Comparison of ENCODE assay signal across 29 cellular contexts in the genomic region with DNA sequence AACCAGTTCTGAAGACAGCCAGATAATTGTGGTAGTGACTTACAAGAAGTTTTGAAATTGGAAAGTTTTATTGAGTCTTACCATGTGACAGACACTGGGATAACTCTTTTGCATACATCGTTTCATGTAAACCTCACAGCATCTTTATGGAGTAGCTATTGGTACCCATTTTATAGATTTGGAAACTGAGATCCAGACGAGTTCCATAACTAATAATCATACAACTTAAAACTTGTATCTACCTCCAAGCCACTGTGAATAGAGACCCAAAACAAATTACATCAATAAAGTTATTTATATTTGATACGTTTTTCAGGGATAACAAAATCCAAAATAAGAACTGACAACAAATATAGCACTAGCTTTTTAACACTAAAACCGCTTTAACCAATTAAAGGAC. TPM values are rescaled to one million over a fixed set of nuclear protein-coding genes. Genes with fewer than 3 reads are reported as not detected.
DNase-seq lines count a peak whose midpoint lies in the region; ATAC-seq and TF ChIP-seq lines count a peak whose summit lies in the region.
"Had no signal": no experiment of that assay in that cellular context is flagged by ENCODE, and none has a peak within 500 bp of the region (broad histone marks: within the 10 kb centered on the region; RNA-seq: fewer than 3 reads in every experiment).

No MANE protein-coding gene starts in this region.

- POLR2A ChIA-PET in activated CD4-positive, alpha-beta T cell treated with anti-CD3 and anti-CD28 coated beads for 36 hours (lab: Charles Lee) = no interaction called here

- H3K9me3 Mint-ChIP-seq in activated CD4-positive, alpha-beta T cell treated with anti-CD3 and anti-CD28 coated beads for 36 hours (ENCODE audit: low read depth) = no peaks in the 10 kb centered on the region
- no peaks in the 10 kb centered on the region for H3K9me3 Mint-ChIP-seq in osteocyte (ENCODE audit: unreplicated experiment)
- H3K9me3 Mint-ChIP-seq in endodermal cell = no peaks in the 10 kb centered on the region
- H3K9me3 Mint-ChIP-seq: CD4-positive, alpha-beta T cell; CD8-positive, alpha-beta T cell had no signal

- no peaks in the 10 kb centered on the region for H3K4me1 Mint-ChIP-seq in activated CD4-positive, alpha-beta T cell treated with anti-CD3 and anti-CD28 coated beads for 36 hours
- H3K4me1 Mint-ChIP-seq in osteocyte (ENCODE audit: unreplicated experiment) = peaks cover 18% of the 10 kb centered on the region
- no peaks in the 10 kb centered on the region for H3K4me1 Mint-ChIP-seq in endodermal cell
- H3K4me1 Mint-ChIP-seq: B cell had no signal

- H3K9me2 ChIP-seq in Loucy (replicated peaks; ENCODE audit: low read depth, low read length) (no peaks in the 10 kb centered on the region), hepatocyte (replicated peaks; ENCODE audit: insufficient read depth) (no peaks in the 10 kb centered on the region)

- H3K27ac ChIP-seq in hepatocyte (peak overlapping the region; percentile 12), right cardiac atrium (ENCODE audit: low read length) (no peak overlapping the region), endodermal cell (ENCODE audit: low read depth, low read length) (no peak overlapping the region)
- H3K27ac ChIP-seq: 22Rv1, A549, C4-2B had no signal

- peaks cover 11% of the 10 kb centered on the region for H3K4me1 ChIP-seq in Loucy (ENCODE audit: insufficient read depth, low read length, poor library complexity, severe bottlenecking)
- H3K4me1 ChIP-seq in hepatocyte (ENCODE audit: insufficient read depth) = no peaks in the 10 kb centered on the region
- no peaks in the 10 kb centered on the region for H3K4me1 ChIP-seq in right cardiac atrium (ENCODE audit: control insufficient read depth, insufficient read depth, low read length)
- H3K4me1 ChIP-seq in endodermal cell (ENCODE audit: control insufficient read depth, insufficient read depth, low read length) = no peaks in the 10 kb centered on the region
- H3K4me1 ChIP-seq: A549, Caco-2 had no signal

- intact Hi-C loops in activated CD4-positive, alpha-beta T cell treated with anti-CD3 and anti-CD28 coated beads for 36 hours (cut with DNase I, micrococcal nuclease) = no loop called here
- intact Hi-C loops in right cardiac atrium (cut with DNase I) = no loop called here

- H3K9ac ChIP-seq in Loucy (ENCODE audit: low read depth, low read length, poor library complexity, severe bottlenecking) (no peak overlapping the region), endodermal cell (ENCODE audit: extremely low read depth, low read length, poor library complexity, severe bottlenecking) (no peak overlapping the region)

- no peak overlapping the region for H3K4me3 ChIP-seq in Loucy (ENCODE audit: low read length, poor library complexity, severe bottlenecking)
- H3K4me3 ChIP-seq in hepatocyte = no peak overlapping the region
- no peak overlapping the region for H3K4me3 ChIP-seq in right cardiac atrium (ENCODE audit: low read length)
- H3K4me3 ChIP-seq in endodermal cell (ENCODE audit: low read length) = no peak overlapping the region
- H3K4me3 ChIP-seq: A549; BLaER1 treated with 17β-estradiol and CSF1 and Interleukin-3, amounts not matched to agents 10 nM and 100 nM; GM12878 had no signal

- H3K4me2 ChIP-seq in Loucy (ENCODE audit: low read depth, low read length, poor library complexity, severe bottlenecking) (peak overlapping the region; percentile 21), hepatocyte (no peak overlapping the region)
- H3K4me2 ChIP-seq: A549 had no signal

- H2AFZ ChIP-seq in Loucy (ENCODE audit: low read length) (no peak overlapping the region), hepatocyte (no peak overlapping the region)

- peaks cover 40% of the 10 kb centered on the region for H3K36me3 Mint-ChIP-seq in activated CD4-positive, alpha-beta T cell treated with anti-CD3 and anti-CD28 coated beads for 36 hours (ENCODE audit: low read depth)
- H3K36me3 Mint-ChIP-seq in osteocyte (ENCODE audit: unreplicated experiment) (peaks cover 51% of the 10 kb centered on the region), endodermal cell (ENCODE audit: low read depth) (peaks cover 59% of the 10 kb centered on the region)

- H3K79me2 ChIP-seq in Loucy (ENCODE audit: insufficient read depth, low read length) (no peaks in the 10 kb centered on the region), hepatocyte (no peaks in the 10 kb centered on the region)

- no peak for ATAC-seq in activated CD4-positive, alpha-beta T cell treated with anti-CD3 and anti-CD28 coated beads for 36 hours
- ATAC-seq in right cardiac atrium = no peak
- ATAC-seq: A549; CD8-positive, alpha-beta T cell; GM12878 had no signal

- DNase-seq in activated CD4-positive, alpha-beta T cell treated with anti-CD3 and anti-CD28 coated beads for 36 hours = no peak
- no peak for DNase-seq in activated CD4-positive, alpha-beta T cell treated with anti-CD3 and anti-CD28 coated beads, Interleukin-2, amount 50 U/mL, for 48 hours
- DNase-seq in hepatocyte (ENCODE audit: low spot score) (no peak), osteocyte (ENCODE audit: extremely low spot score, unreplicated experiment) (no peak), right cardiac atrium (no peak), endodermal cell (no peak), D341Med (ENCODE audit: low spot score) (no peak)
- DNase-seq: AML-193; Caco-2; Calu3; CD4-positive, alpha-beta T cell; CD8-positive, alpha-beta T cell; DMS 273 treated with DMSO at 0.1 percent for 48 hours; DMS153; DMS53; DMS79; DND-41; EL; GDM1 had no signal

- H3K27me3 Mint-ChIP-seq in activated CD4-positive, alpha-beta T cell treated with anti-CD3 and anti-CD28 coated beads for 36 hours = no peaks in the 10 kb centered on the region
- H3K27me3 Mint-ChIP-seq in osteocyte (ENCODE audit: unreplicated experiment) (no peaks in the 10 kb centered on the region), endodermal cell (ENCODE audit: insufficient read depth) (no peaks in the 10 kb centered on the region)
- H3K27me3 Mint-ChIP-seq: B cell; CD4-positive, alpha-beta T cell had no signal

- WGBS in hepatocyte (ENCODE audit: low lambda C conversion rate, missing lambda C conversion rate) = 96% methylated on average over 4 of the region's 4 CpGs
- WGBS in right cardiac atrium = 93% methylated on average over 4 of the region's 4 CpGs
- 92 to 100% methylated on average over 1 to 2 of the region's 4 CpGs for WGBS in endodermal cell (ENCODE audit: insufficient coverage in 1 of 2, insufficient read length in 1 of 2), 2 experiments

- CTCF ChIA-PET in activated CD4-positive, alpha-beta T cell treated with anti-CD3 and anti-CD28 coated beads for 36 hours (lab: Charles Lee) = interaction anchor here (0.7 to 1.2 kb wide), 3 partner anchors 10 to 11 kb away, joined by 3 read pairs; no protein-coding TSS in a partner anchor

- H3K4me3 Mint-ChIP-seq in activated CD4-positive, alpha-beta T cell treated with anti-CD3 and anti-CD28 coated beads for 36 hours = no peak overlapping the region
- H3K4me3 Mint-ChIP-seq in osteocyte (ENCODE audit: unreplicated experiment) (no peak overlapping the region), endodermal cell (no peak overlapping the region)
- H3K4me3 Mint-ChIP-seq: B cell; CD4-positive, alpha-beta T cell; CD8-positive, alpha-beta T cell had no signal

- TF ChIP-seq CTCF in Loucy (conservative IDR thresholded peaks at IDR 0.05; ENCODE audit: low read length) (no peak), hepatocyte (IDR thresholded peaks at IDR 0.05; ENCODE audit: poor library complexity) (no peak), osteocyte (IDR thresholded peaks at IDR 0.05) (no peak), endodermal cell (conservative IDR thresholded peaks at IDR 0.05) (no peak)

- no peaks in the 10 kb centered on the region for H3F3A ChIP-seq in Loucy (ENCODE audit: low read depth)

- H3K36me3 ChIP-seq in Loucy (ENCODE audit: insufficient read depth, low read length) = peaks cover 19% of the 10 kb centered on the region; the same call in 1 of the 2 replicates
- peaks cover 7% of the 10 kb centered on the region for H3K36me3 ChIP-seq in hepatocyte (replicated peaks; ENCODE audit: insufficient read depth, low read depth)
- H3K36me3 ChIP-seq in endodermal cell (ENCODE audit: control insufficient read depth, insufficient read depth, low read length) = peaks cover 71% of the 10 kb centered on the region

- no peaks in the 10 kb centered on the region for H3K9me3 ChIP-seq in Loucy (ENCODE audit: insufficient read depth, low read depth, low read length)
- H3K9me3 ChIP-seq in hepatocyte (ENCODE audit: low read depth) = no peaks in the 10 kb centered on the region
- H3K9me3 ChIP-seq in right cardiac atrium (ENCODE audit: control insufficient read depth, low read length) = no peaks in the 10 kb centered on the region
- H3K9me3 ChIP-seq in endodermal cell (ENCODE audit: control insufficient read depth, low read length) = no peaks in the 10 kb centered on the region
- H3K9me3 ChIP-seq: A549; BLaER1 treated with 17β-estradiol and CSF1 and Interleukin-3, amounts not matched to agents 10 nM and 100 nM; Caco-2 had no signal

- H3K27me3 ChIP-seq in Loucy (ENCODE audit: insufficient read depth, low read length, poor library complexity, severe bottlenecking) (no peaks in the 10 kb centered on the region), hepatocyte (no peaks in the 10 kb centered on the region), right cardiac atrium (ENCODE audit: control insufficient read depth, insufficient read depth) (no peaks in the 10 kb centered on the region), endodermal cell (ENCODE audit: control insufficient read depth, insufficient read depth, low read length, poor library complexity, severe bottlenecking) (no peaks in the 10 kb centered on the region)
- H3K27me3 ChIP-seq: BLaER1 treated with 17β-estradiol and CSF1 and Interleukin-3, amounts not matched to agents 10 nM and 100 nM had no signal

- no peaks in the 10 kb centered on the region for H4K20me1 ChIP-seq in Loucy (ENCODE audit: insufficient read depth, low read length, poor library complexity, severe bottlenecking)
- no peaks in the 10 kb centered on the region for H4K20me1 ChIP-seq in hepatocyte (ENCODE audit: insufficient read depth, poor library complexity, severe bottlenecking)
- H4K20me1 ChIP-seq: BLaER1 treated with 17β-estradiol and CSF1 and Interleukin-3, amounts not matched to agents 10 nM and 100 nM had no signal

- peak overlapping the region; percentile 14 for H3K27ac Mint-ChIP-seq in activated CD4-positive, alpha-beta T cell treated with anti-CD3 and anti-CD28 coated beads for 36 hours
- peak overlapping the region; percentile 19 for H3K27ac Mint-ChIP-seq in osteocyte (ENCODE audit: unreplicated experiment)
- H3K27ac Mint-ChIP-seq in endodermal cell = no peak overlapping the region
- H3K27ac Mint-ChIP-seq: B cell; CD4-positive, alpha-beta T cell; CD8-positive, alpha-beta T cell had no signal

RNA-seq across cellular contexts. Expression of a gene that starts 35.7 kb away (rescaled TPM):
- total RNA-seq in activated CD4-positive, alpha-beta T cell treated with anti-CD3 and anti-CD28 coated beads for 36 hours = 1,000 to 10,000 TPM; 2,310 to 2,803 TPM
- total RNA-seq in hepatocyte = 380 and 421 TPM in 2 replicates
- 727 and 746 TPM in 2 replicates for polyA plus RNA-seq in hepatocyte
- 485 and 491 TPM in 2 replicates for total RNA-seq in osteocyte
- 100 to 1,000 TPM; 224 to 399 (median 321) TPM for total RNA-seq in right cardiac atrium
- polyA plus RNA-seq in right cardiac atrium = 329 TPM
- 100 to 1,000 TPM; 256 to 308 TPM for total RNA-seq in endodermal cell
- 630 TPM for polyA plus RNA-seq in endodermal cell (2013, experiment 1 of 2)
- 620 TPM for polyA plus RNA-seq in endodermal cell (2013, experiment 2 of 2)

RNA-seq across cellular contexts. Expression of a gene that starts 36.3 kb away (rescaled TPM):
- 10 to 100 TPM; 48.2 to 57.9 TPM for total RNA-seq in activated CD4-positive, alpha-beta T cell treated with anti-CD3 and anti-CD28 coated beads for 36 hours
- 66.2 and 68.2 TPM in 2 replicates for total RNA-seq in hepatocyte
- 25.3 and 33.8 TPM in 2 replicates for polyA plus RNA-seq in hepatocyte
- 91.1 and 95.1 TPM in 2 replicates for total RNA-seq in osteocyte
- 10 to 100 TPM; 23.9 to 26.3 (median 24.5) TPM for total RNA-seq in right cardiac atrium
- 14.4 TPM for polyA plus RNA-seq in right cardiac atrium
- 10 to 100 TPM; 25.7 to 31.5 TPM for total RNA-seq in endodermal cell
- polyA plus RNA-seq in endodermal cell (2013, experiment 1 of 2) = 28.0 TPM
- 26.9 TPM for polyA plus RNA-seq in endodermal cell (2013, experiment 2 of 2)

RNA-seq across cellular contexts. Expression of a gene that starts 36.7 kb away (rescaled TPM):
- total RNA-seq in activated CD4-positive, alpha-beta T cell treated with anti-CD3 and anti-CD28 coated beads for 36 hours = 10 to 100 TPM; 14.3 to 16.1 TPM
- total RNA-seq in hepatocyte = 18.0 and 24.7 TPM in 2 replicates
- polyA plus RNA-seq in hepatocyte = 9.3 and 10.3 TPM in 2 replicates
- total RNA-seq in osteocyte = 68.9 and 76.3 TPM in 2 replicates
- 10 to 100 TPM; 12.3 to 13.7 (median 12.6) TPM for total RNA-seq in right cardiac atrium
- 6.7 TPM for polyA plus RNA-seq in right cardiac atrium
- 10 to 100 TPM; 21.4 TPM for total RNA-seq in endodermal cell
- 12.7 TPM for polyA plus RNA-seq in endodermal cell (2013, experiment 1 of 2)
- polyA plus RNA-seq in endodermal cell (2013, experiment 2 of 2) = 12.9 TPM

RNA-seq across cellular contexts. Expression of a gene that starts 53.5 kb away (rescaled TPM):
- total RNA-seq in activated CD4-positive, alpha-beta T cell treated with anti-CD3 and anti-CD28 coated beads for 36 hours = not detected
- total RNA-seq in hepatocyte = 0.57 and 2.6 TPM in 2 replicates
- polyA plus RNA-seq in hepatocyte = 1.7 and 2.9 TPM in 2 replicates
- not detected in 2 replicates for total RNA-seq in osteocyte
- total RNA-seq in right cardiac atrium = 1 to 10 TPM in 1 of 4 donors, not detected in 3; 2.7 TPM
- polyA plus RNA-seq in right cardiac atrium = 2.7 TPM
- under 1 TPM; 0.58 to 0.62 TPM for total RNA-seq in endodermal cell
- not detected for polyA plus RNA-seq in endodermal cell (2013, experiment 1 of 2)
- polyA plus RNA-seq in endodermal cell (2013, experiment 2 of 2) = not detected
- total RNA-seq: B cell; Caco-2; Calu3; CD4-positive, alpha-beta T cell; CD8-positive, alpha-beta T cell; Daoy; G401; GM12878 had no signal
- polyA plus RNA-seq: BJ had no signal
